ENCODE assay signal across 11 cellular contexts in the genomic region with DNA sequence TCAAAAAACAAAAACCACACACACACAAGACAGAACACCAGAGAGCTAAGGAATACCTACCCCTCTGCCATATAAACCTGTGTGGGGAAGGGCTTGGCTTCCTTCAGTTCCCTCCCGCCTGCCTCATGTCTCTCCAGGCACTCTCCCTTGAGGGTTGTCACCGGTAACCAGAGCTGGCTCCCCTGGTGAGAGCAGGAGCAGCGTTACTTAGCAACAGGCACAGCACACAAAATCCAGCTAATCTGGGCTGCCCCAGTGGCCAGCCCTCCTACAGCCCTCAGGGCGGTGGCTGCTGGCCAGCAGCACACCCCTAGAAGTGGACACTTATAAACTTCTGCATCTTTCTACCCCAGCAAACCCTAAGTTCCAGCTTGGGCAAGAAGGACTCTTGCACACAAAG. TPM values are rescaled to one million over a fixed set of nuclear protein-coding genes. Genes with fewer than 3 reads are reported as not detected.
A peak's percentile ranks its signal among the peaks of the same experiment; 100 is the strongest.
DNase-seq lines count a peak whose midpoint lies in the region; FAIRE-seq and TF ChIP-seq lines count a peak whose summit lies in the region.
"Had no signal": no experiment of that assay in that cellular context is flagged by ENCODE, and none has a peak within 500 bp of the region (broad histone marks: within the 10 kb centered on the region; RNA-seq: fewer than 3 reads in every experiment).

No MANE protein-coding gene starts in this region.

- H4K20me1 ChIP-seq in astrocyte (ENCODE audit: insufficient read depth, low read length), result no peaks in the 10 kb centered on the region

- H3K4me3 Mint-ChIP-seq in astrocyte (ENCODE audit: unreplicated experiment), result no peak overlapping the region
- H3K4me3 Mint-ChIP-seq: stimulated activated naive CD8-positive, alpha-beta T cell treated with anti-CD3 and anti-CD28 coated beads, Interleukin-15, amount 100 ng/mL, for 72 hours had no signal

- no peaks in the 10 kb centered on the region for H3K9me3 Mint-ChIP-seq in astrocyte (ENCODE audit: unreplicated experiment)
- H3K9me3 Mint-ChIP-seq: stimulated activated naive CD8-positive, alpha-beta T cell treated with anti-CD3 and anti-CD28 coated beads, Interleukin-15, amount 100 ng/mL, for 72 hours had no signal

- no peak overlapping the region for H3K9ac ChIP-seq in astrocyte (ENCODE audit: low read length)

- H3K27ac ChIP-seq in astrocyte (ENCODE audit: low read depth, low read length), result no peak overlapping the region
- peak overlapping the region; percentile 29 for H3K27ac ChIP-seq in mesodermal cell (ENCODE audit: low read depth, low read length, severe bottlenecking)
- H3K27ac ChIP-seq: neutrophil had no signal

- 5 to 16% methylated on average over 3 to 4 of the region's 4 CpGs for WGBS in mesodermal cell (ENCODE audit: insufficient coverage in 2 of 2), 2 experiments

- no peak overlapping the region for H3K4me3 ChIP-seq in astrocyte (ENCODE audit: insufficient read depth, low read depth, low read length)
- no peak overlapping the region for H3K4me3 ChIP-seq in mesodermal cell (ENCODE audit: extremely low read depth, insufficient read depth, low read length, poor library complexity, severe bottlenecking)

- no peak overlapping the region for H3K27ac Mint-ChIP-seq in astrocyte (ENCODE audit: unreplicated experiment)
- H3K27ac Mint-ChIP-seq: stimulated activated naive CD8-positive, alpha-beta T cell treated with anti-CD3 and anti-CD28 coated beads, Interleukin-15, amount 100 ng/mL, for 72 hours had no signal

- no peaks in the 10 kb centered on the region for H3K79me2 ChIP-seq in astrocyte (ENCODE audit: insufficient read depth, low read length)

- H3K4me1 Mint-ChIP-seq in astrocyte (ENCODE audit: low read depth, unreplicated experiment), result peaks cover 14% of the 10 kb centered on the region

- H3K36me3 ChIP-seq in astrocyte (ENCODE audit: insufficient read depth, low read length) (no peaks in the 10 kb centered on the region), mesodermal cell (ENCODE audit: control insufficient read depth, insufficient read depth, low read length) (no peaks in the 10 kb centered on the region)
- H3K36me3 ChIP-seq: neutrophil had no signal

- no peaks in the 10 kb centered on the region for H3K36me3 Mint-ChIP-seq in astrocyte (ENCODE audit: low read depth, unreplicated experiment)

- TF ChIP-seq CTCF in astrocyte (IDR thresholded peaks at IDR 0.05; ENCODE audit: insufficient read depth, low read depth, low read length), result no peak

- no peaks in the 10 kb centered on the region for H3K27me3 ChIP-seq in astrocyte (ENCODE audit: insufficient read depth, low read length)

- no peak overlapping the region for H3K4me2 ChIP-seq in astrocyte (ENCODE audit: low read length)

- DNase-seq in Daoy (ENCODE audit: low read depth) (peak; percentile 73), NCI-H2107 (lab: John Stamatoyannopoulos, UW) (peak; percentile 86), astrocyte (ENCODE audit: low read depth) (peak; percentile 38), NCI-H446 treated with DMSO at 0.1 percent for 48 hours (lab: John Stamatoyannopoulos, UW) (no peak), activated gamma-delta T cell (lab: John Stamatoyannopoulos, UW) (no peak)
- no peak for DNase-seq in stimulated activated CD4-positive, alpha-beta T cell treated with anti-CD3 and anti-CD28 coated beads, Interleukin-1b, Interleukin-23, amount 100 ng/mL, for 48 hours
- no peak for DNase-seq in activated CD4-positive, alpha-beta T cell treated with anti-CD3 and anti-CD28 coated beads, Interleukin-2, amount 50 U/mL, for 48 hours
- DNase-seq: cortex of kidney; stimulated activated naive CD8-positive, alpha-beta T cell treated with anti-CD3 and anti-CD28 coated beads, Interleukin-15, amount 100 ng/mL, for 72 hours had no signal

- FAIRE-seq in astrocyte (lab: Jason Lieb, UNC), result no peak

- H3K9me3 ChIP-seq in astrocyte (ENCODE audit: insufficient read depth, low read depth, low read length), result no peaks in the 10 kb centered on the region
- no peaks in the 10 kb centered on the region for H3K9me3 ChIP-seq in mesodermal cell (ENCODE audit: control insufficient read depth, low read length)
- H3K9me3 ChIP-seq: neutrophil had no signal

- peaks cover 13% of the 10 kb centered on the region for H3K4me1 ChIP-seq in astrocyte (ENCODE audit: insufficient read depth, low read length)
- H3K4me1 ChIP-seq in mesodermal cell (ENCODE audit: control insufficient read depth, insufficient read depth, low read length, poor library complexity, severe bottlenecking), result peaks cover 37% of the 10 kb centered on the region

- H2AFZ ChIP-seq in astrocyte (ENCODE audit: low read depth, low read length), result peak overlapping the region; percentile 30

- peaks cover 14% of the 10 kb centered on the region for H3K27me3 Mint-ChIP-seq in astrocyte (ENCODE audit: low read depth, unreplicated experiment)
- H3K27me3 Mint-ChIP-seq: stimulated activated naive CD8-positive, alpha-beta T cell treated with anti-CD3 and anti-CD28 coated beads, Interleukin-15, amount 100 ng/mL, for 72 hours had no signal

RNA-seq across cellular contexts. Expression of a gene that starts 21.6 kb away (rescaled TPM):
- total RNA-seq in Daoy (2014; rRNA removed; shearing (Covaris generic)), result 1.1 and 5.1 TPM in 2 replicates
- total RNA-seq in astrocyte, result 1.6 and 2.3 TPM in 2 replicates
- 22.2 TPM for polyA plus RNA-seq in mesodermal cell (2013, experiment 1 of 2)
- polyA plus RNA-seq in mesodermal cell (2013, experiment 2 of 2), result 21.0 TPM

RNA-seq across cellular contexts. Expression of a gene that starts 22.9 kb away (rescaled TPM):
- 1.1 and 2.1 TPM in 2 replicates for total RNA-seq in Daoy (2014; rRNA removed; shearing (Covaris generic))
- total RNA-seq in astrocyte, result 9.6 and 12.4 TPM in 2 replicates
- polyA plus RNA-seq in mesodermal cell (2013, experiment 1 of 2), result 25.9 TPM
- polyA plus RNA-seq in mesodermal cell (2013, experiment 2 of 2), result 16.1 TPM

RNA-seq across cellular contexts. Expression of a gene that starts 40.1 kb away (rescaled TPM):
- total RNA-seq in Daoy (2014; rRNA removed; shearing (Covaris generic)), result 156 and 160 TPM in 2 replicates
- total RNA-seq in astrocyte, result 54.2 and 60.4 TPM in 2 replicates
- 27.0 TPM for polyA plus RNA-seq in mesodermal cell (2013, experiment 1 of 2)
- polyA plus RNA-seq in mesodermal cell (2013, experiment 2 of 2), result 19.6 TPM

RNA-seq across cellular contexts. Expression of a gene that starts 49.8 kb away (rescaled TPM):
- total RNA-seq in Daoy (2014; rRNA removed; shearing (Covaris generic)), result not detected in 2 replicates
- 0.18 TPM in 1 of 2 replicates, not detected in the other for total RNA-seq in astrocyte
- polyA plus RNA-seq in mesodermal cell (2013, experiment 1 of 2), result not detected
- not detected for polyA plus RNA-seq in mesodermal cell (2013, experiment 2 of 2)

Comparison
In these comparisons a context has a peak if more than half of its experiments do, and no peak if none do; other contexts are left out.
1. DNase-seq: peak in Daoy (single experiment), NCI-H2107 (single experiment) and astrocyte (single experiment); none in NCI-H446 treated with DMSO at 0.1 percent for 48 hours (single experiment), stimulated activated CD4-positive, alpha-beta T cell treated with anti-CD3 and anti-CD28 coated beads, Interleukin-1b, Interleukin-23, amount 100 ng/mL, for 48 hours (single experiment), activated gamma-delta T cell (single experiment) and activated CD4-positive, alpha-beta T cell treated with anti-CD3 and anti-CD28 coated beads, Interleukin-2, amount 50 U/mL, for 48 hours (0 of 2).